In the genomic region with DNA sequence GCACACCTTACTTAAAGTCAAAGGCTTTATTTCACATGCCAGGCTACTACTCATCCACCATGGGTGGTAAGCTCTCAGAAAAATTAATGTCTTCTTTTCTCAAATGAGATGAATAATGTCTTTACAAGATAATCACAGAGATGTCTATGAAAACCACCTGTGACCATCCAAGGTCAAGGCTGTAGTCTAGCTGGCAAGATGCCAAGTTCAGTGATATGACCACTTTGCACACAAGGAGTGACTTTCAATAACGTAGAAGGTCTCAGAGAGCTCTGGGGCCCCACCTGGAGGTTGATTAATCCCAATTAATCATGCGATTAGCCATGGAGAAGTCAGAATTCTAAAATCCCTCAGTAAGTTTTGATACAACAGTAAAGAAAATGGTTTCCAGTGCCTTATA, we compare ENCODE assay signal across 20 cellular contexts. TPM values are rescaled to one million over a fixed set of nuclear protein-coding genes. Genes with fewer than 3 reads are reported as not detected.
"Had no signal": no experiment of that assay in that cellular context is flagged by ENCODE, and none has a peak within 500 bp of the region (broad histone marks: within the 10 kb centered on the region; RNA-seq: fewer than 3 reads in every experiment).

No MANE protein-coding gene starts in this region.

- H3K9me3 ChIP-seq: left ventricle myocardium inferior, lower lobe of right lung, sigmoid colon, stomach, thoracic aorta, transverse colon had no signal

- H2AFZ ChIP-seq: hepatocyte had no signal

- H3K4me1 ChIP-seq: foreskin keratinocyte, left ventricle myocardium inferior, lower lobe of right lung, sigmoid colon, stomach, transverse colon had no signal

- H3K4me3 ChIP-seq: hepatocyte, left ventricle myocardium inferior, lower lobe of right lung, sigmoid colon, skin epidermis, stomach, thoracic aorta, transverse colon had no signal

- H3K27ac ChIP-seq: foreskin keratinocyte, hepatocyte, left ventricle myocardium inferior, lower lobe of right lung, sigmoid colon, skin epidermis, stomach, thoracic aorta, transverse colon had no signal

- ATAC-seq: foreskin keratinocyte, left cardiac atrium, lower lobe of right lung, natural killer cell had no signal

- H3K4me2 ChIP-seq: hepatocyte had no signal

- FAIRE-seq: endothelial cell of umbilical vein had no signal

- H3K36me3 ChIP-seq: left ventricle myocardium inferior, lower lobe of right lung, sigmoid colon, stomach, thoracic aorta, transverse colon had no signal

- H3K27me3 ChIP-seq: foreskin keratinocyte, hepatocyte, sigmoid colon, stomach, transverse colon had no signal

- DNase-seq: effector CD4-positive, alpha-beta T cell; endodermal cell; erythroblast; foreskin keratinocyte; head of caudate nucleus; kidney; left cardiac atrium; left ventricle myocardium inferior; lower lobe of right lung; natural killer cell; posterior cingulate gyrus; sigmoid colon; stimulated activated naive CD4-positive, alpha-beta T cell; stomach; substantia nigra; transverse colon had no signal

- H3K79me2 ChIP-seq: hepatocyte had no signal

RNA-seq across cellular contexts. Expression of a gene that starts 20.5 kb away (rescaled TPM):
- total RNA-seq: natural killer cell had no signal
